Comparison of ENCODE assay signal across 1 cellular context in genomic region chr7:76346778-76347177, GRCh38.
TF ChIP-seq lines count a peak whose summit lies in the region.

No MANE protein-coding gene starts in this region.

TF ChIP-seq in GM23338, 12 proteins besides CTCF, POLR2A, EP300 and RAD21 (continued from another document):
- TF ChIP-seq ZNF462 (CRISPR knock-in tag; IDR thresholded peaks at IDR 0.05) (no peak), REST (IDR thresholded peaks at IDR 0.05; ENCODE audit: unreplicated experiment) (no peak), CREB1 (CRISPR knock-in tag; IDR thresholded peaks at IDR 0.05; ENCODE audit: low read depth) (no peak)
